In genomic region chr3:79012530-79012913, GRCh38 we compare ENCODE assay signal across 18 cellular contexts.
A peak's percentile ranks its signal among the peaks of the same experiment; 100 is the strongest.
DNase-seq lines count a peak whose midpoint lies in the region; ATAC-seq and TF ChIP-seq lines count a peak whose summit lies in the region.
"Had no signal": no experiment of that assay in that cellular context is flagged by ENCODE, and none has a peak within 500 bp of the region (broad histone marks: within the 10 kb centered on the region; RNA-seq: fewer than 3 reads in every experiment).

No MANE protein-coding gene starts in this region.

- no peak overlapping the region for H3K9ac ChIP-seq in stomach smooth muscle (ENCODE audit: low read length in 2 of 2)

- H3K4me3 ChIP-seq in stomach smooth muscle (ENCODE audit: low read length in 2 of 2) = peak overlapping the region; percentile 17 to 26
- H3K4me3 ChIP-seq: upper lobe of left lung had no signal

- H3K27me3 ChIP-seq in layer of hippocampus (ENCODE audit: control insufficient read depth, insufficient read depth, low read length) (no peaks in the 10 kb centered on the region), stomach smooth muscle (ENCODE audit: control insufficient read depth in 1 of 2, insufficient read depth in 2 of 2, low read length in 2 of 2) (no peaks in the 10 kb centered on the region)
- H3K27me3 ChIP-seq: upper lobe of left lung had no signal

- no peaks in the 10 kb centered on the region for H3K36me3 ChIP-seq in stomach smooth muscle (ENCODE audit: control insufficient read depth in 2 of 2, insufficient read depth in 2 of 2, low read length in 2 of 2)
- H3K36me3 ChIP-seq: upper lobe of left lung had no signal

- no peak overlapping the region for H3K27ac Mint-ChIP-seq in WTC11
- H3K27ac Mint-ChIP-seq: activated T-helper 17 cell treated with anti-CD3 and anti-CD28 coated beads, Interleukin-2, amount 50 U/mL, for 72 hours; mesothelial cell of epicardium; stimulated activated effector memory CD8-positive, alpha-beta T cell treated with anti-CD3 and anti-CD28 coated beads, Interleukin-12 subunit alpha, Interleukin-12 subunit beta, amount 100 ng/mL, for 72 hours had no signal

- POLR2A ChIA-PET in WTC11 (lab: Charles Lee) = interaction anchor here (0.6 kb wide), 1 partner anchor 91 kb away, joined by 3 read pairs; no protein-coding TSS in a partner anchor

- peak overlapping the region; percentile 24; the same call in 1 of the 2 replicates for H3K4me3 Mint-ChIP-seq in WTC11
- H3K4me3 Mint-ChIP-seq: activated T-helper 17 cell treated with anti-CD3 and anti-CD28 coated beads, Interleukin-2, amount 50 U/mL, for 72 hours; mesothelial cell of epicardium; stimulated activated effector memory CD8-positive, alpha-beta T cell treated with anti-CD3 and anti-CD28 coated beads, Interleukin-12 subunit alpha, Interleukin-12 subunit beta, amount 100 ng/mL, for 72 hours had no signal

- no peaks in the 10 kb centered on the region for H3K27me3 Mint-ChIP-seq in WTC11 (ENCODE audit: low read depth)
- H3K27me3 Mint-ChIP-seq: activated T-helper 17 cell treated with anti-CD3 and anti-CD28 coated beads, Interleukin-2, amount 50 U/mL, for 72 hours had no signal

- peaks cover 6% of the 10 kb centered on the region for H3K4me1 ChIP-seq in stomach smooth muscle (ENCODE audit: control insufficient read depth, insufficient read depth, low read length)

- CTCF ChIA-PET in WTC11 (lab: Charles Lee) = no interaction called here

- H3K9me3 Mint-ChIP-seq in WTC11 = no peaks in the 10 kb centered on the region
- H3K9me3 Mint-ChIP-seq: activated T-helper 17 cell treated with anti-CD3 and anti-CD28 coated beads, Interleukin-2, amount 50 U/mL, for 72 hours; mesothelial cell of epicardium had no signal

- no peak for TF ChIP-seq CTCF in WTC11 (IDR thresholded peaks at IDR 0.05)

- H3K36me3 Mint-ChIP-seq in WTC11 = 0 out of 2 replicates have a peak, but pooled peaks cover 2% of the 10 kb centered on the region
- H3K36me3 Mint-ChIP-seq: mesothelial cell of epicardium; stimulated activated effector memory CD8-positive, alpha-beta T cell treated with anti-CD3 and anti-CD28 coated beads, Interleukin-12 subunit alpha, Interleukin-12 subunit beta, amount 100 ng/mL, for 72 hours had no signal

- DNase-seq in NCI-H1092 treated with DMSO at 0.1 percent for 48 hours (lab: John Stamatoyannopoulos, UW) = peak; percentile 16
- DNase-seq in NCI-H1092 (lab: John Stamatoyannopoulos, UW) = no peak
- DNase-seq in WTC11 (ENCODE audit: low spot score) = no peak
- DNase-seq in stimulated activated CD4-positive, alpha-beta T cell treated with anti-CD3 and anti-CD28 coated beads, Interleukin-1b, Interleukin-23, amount 100 ng/mL, for 48 hours = no peak
- DNase-seq in stimulated activated CD4-positive, alpha-beta T cell treated with anti-CD3 and anti-CD28 coated beads, Interleukin-2, amount 100 ng/mL, for 24 hours = no peak
- DNase-seq: Kasumi-1, left cardiac atrium, NCI-H226, SHP77 treated with DMSO at 0.1 percent for 48 hours, T-helper 2 cell, upper lobe of left lung had no signal

- H3K27ac ChIP-seq in layer of hippocampus (ENCODE audit: low read depth, low read length) (peak overlapping the region; percentile 5), stomach smooth muscle (ENCODE audit: low read length) (no peak overlapping the region)
- H3K27ac ChIP-seq: upper lobe of left lung had no signal

- no peak; the same call in 1 of the 2 replicates for ATAC-seq in WTC11
- ATAC-seq in HG03457 (IDR thresholded peaks at IDR 0.05; ENCODE audit: unreplicated experiment) = no peak
- ATAC-seq: activated CD4-positive, CD25-positive, alpha-beta regulatory T cell treated with anti-CD3 and anti-CD28 coated beads, Interleukin-2, amount 50 U/mL, for 24 hours; activated T-helper 17 cell treated with anti-CD3 and anti-CD28 coated beads, Interleukin-2, amount 50 U/mL, for 72 hours; left cardiac atrium; stimulated activated effector memory CD8-positive, alpha-beta T cell treated with anti-CD3 and anti-CD28 coated beads, Interleukin-12 subunit alpha, Interleukin-12 subunit beta, amount 100 ng/mL, for 72 hours had no signal

- peaks cover 56% of the 10 kb centered on the region for H3K4me1 Mint-ChIP-seq in WTC11
- H3K4me1 Mint-ChIP-seq: activated T-helper 17 cell treated with anti-CD3 and anti-CD28 coated beads, Interleukin-2, amount 50 U/mL, for 72 hours; stimulated activated effector memory CD8-positive, alpha-beta T cell treated with anti-CD3 and anti-CD28 coated beads, Interleukin-12 subunit alpha, Interleukin-12 subunit beta, amount 100 ng/mL, for 72 hours had no signal

- no peaks in the 10 kb centered on the region for H3K9me3 ChIP-seq in stomach smooth muscle (ENCODE audit: control insufficient read depth in 2 of 2, low read length in 2 of 2)
- H3K9me3 ChIP-seq: upper lobe of left lung had no signal

TF ChIP-seq in WTC11, 78 proteins besides CTCF, POLR2A, EP300 and RAD21:
- no peak for TF ChIP-seq GRHL2 (CRISPR knock-in tag; IDR thresholded peaks at IDR 0.05; ENCODE audit: insufficient replicate concordance, severe bottlenecking)
- TF ChIP-seq GABPB1 (CRISPR knock-in tag; IDR thresholded peaks at IDR 0.05) = no peak
- no peak for TF ChIP-seq ZNF317 (CRISPR knock-in tag; IDR thresholded peaks at IDR 0.05; ENCODE audit: borderline replicate concordance, low read depth)
- no peak for TF ChIP-seq FOXK1 (CRISPR knock-in tag; IDR thresholded peaks at IDR 0.05)
- TF ChIP-seq EMX1 (CRISPR knock-in tag; IDR thresholded peaks at IDR 0.05) = no peak
- no peak for TF ChIP-seq E2F5 (CRISPR knock-in tag; IDR thresholded peaks at IDR 0.05)
- TF ChIP-seq MXD4 (CRISPR knock-in tag; IDR thresholded peaks at IDR 0.05; ENCODE audit: borderline replicate concordance) = no peak
- TF ChIP-seq SMAD4 (CRISPR knock-in tag; IDR thresholded peaks at IDR 0.05) = no peak
- no peak for TF ChIP-seq IRF2 (CRISPR knock-in tag; IDR thresholded peaks at IDR 0.05; ENCODE audit: borderline replicate concordance, low read depth)
- no peak for TF ChIP-seq ARID4B (CRISPR knock-in tag; IDR thresholded peaks at IDR 0.05; ENCODE audit: borderline replicate concordance)
- no peak for TF ChIP-seq RORB (CRISPR knock-in tag; IDR thresholded peaks at IDR 0.05)
- TF ChIP-seq ZBTB43 (CRISPR knock-in tag; IDR thresholded peaks at IDR 0.05) = no peak
- TF ChIP-seq SP1 (CRISPR knock-in tag; conservative IDR thresholded peaks at IDR 0.05) = no peak
- TF ChIP-seq TEAD1 (CRISPR knock-in tag; IDR thresholded peaks at IDR 0.05) = no peak
- TF ChIP-seq MAX (CRISPR knock-in tag; IDR thresholded peaks at IDR 0.05) = no peak
- no peak for TF ChIP-seq TP53 (CRISPR knock-in tag; IDR thresholded peaks at IDR 0.05)
TF ChIP-seq in WTC11: peak in this region for 0.
